Comparison of ENCODE assay signal across 8 cellular contexts in the genomic region with DNA sequence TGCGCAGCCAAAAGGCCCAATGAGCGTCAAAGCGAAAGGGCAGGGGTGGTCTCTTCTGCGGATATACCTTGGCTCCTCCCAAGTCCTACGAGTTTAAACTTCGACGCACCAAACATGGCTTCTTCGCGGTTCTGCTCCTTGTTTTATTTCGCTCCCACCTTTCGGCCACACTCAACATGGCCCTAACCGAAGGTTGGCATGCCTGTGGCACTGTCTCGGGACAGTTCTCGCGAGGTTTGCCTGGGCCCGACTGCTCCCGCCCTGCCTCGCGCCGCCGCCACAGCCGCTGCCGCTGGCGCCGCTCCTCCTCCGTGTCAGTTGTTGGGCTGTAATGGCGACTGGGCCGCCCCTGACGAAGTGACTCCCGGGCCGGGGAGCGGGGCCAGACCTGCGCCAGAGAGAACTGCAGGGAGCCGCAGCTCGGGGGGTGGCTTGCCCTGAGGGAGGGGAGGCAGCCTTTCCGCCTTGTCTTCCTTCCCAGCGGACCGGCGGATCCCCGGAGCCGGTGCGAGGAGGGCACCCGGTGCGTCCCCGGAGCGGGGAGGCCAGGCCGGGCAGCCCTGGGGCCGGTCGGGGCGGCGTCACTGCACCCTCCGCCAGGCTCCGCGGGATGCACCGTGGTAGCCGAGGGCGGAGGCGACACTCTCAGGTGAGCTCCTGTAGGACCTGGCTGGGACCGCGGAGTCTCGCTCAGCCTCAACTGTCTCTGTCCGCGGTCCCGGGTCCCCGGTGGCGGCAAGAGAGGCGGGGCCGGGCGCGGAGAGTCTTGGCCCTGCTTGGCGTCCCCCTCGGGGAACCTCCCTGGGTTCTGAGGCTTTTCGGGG. TPM values are rescaled to one million over a fixed set of nuclear protein-coding genes. Genes with fewer than 3 reads are reported as not detected.
DNase-seq lines count a peak whose midpoint lies in the region; ATAC-seq and TF ChIP-seq lines count a peak whose summit lies in the region.

A gene with protein sequence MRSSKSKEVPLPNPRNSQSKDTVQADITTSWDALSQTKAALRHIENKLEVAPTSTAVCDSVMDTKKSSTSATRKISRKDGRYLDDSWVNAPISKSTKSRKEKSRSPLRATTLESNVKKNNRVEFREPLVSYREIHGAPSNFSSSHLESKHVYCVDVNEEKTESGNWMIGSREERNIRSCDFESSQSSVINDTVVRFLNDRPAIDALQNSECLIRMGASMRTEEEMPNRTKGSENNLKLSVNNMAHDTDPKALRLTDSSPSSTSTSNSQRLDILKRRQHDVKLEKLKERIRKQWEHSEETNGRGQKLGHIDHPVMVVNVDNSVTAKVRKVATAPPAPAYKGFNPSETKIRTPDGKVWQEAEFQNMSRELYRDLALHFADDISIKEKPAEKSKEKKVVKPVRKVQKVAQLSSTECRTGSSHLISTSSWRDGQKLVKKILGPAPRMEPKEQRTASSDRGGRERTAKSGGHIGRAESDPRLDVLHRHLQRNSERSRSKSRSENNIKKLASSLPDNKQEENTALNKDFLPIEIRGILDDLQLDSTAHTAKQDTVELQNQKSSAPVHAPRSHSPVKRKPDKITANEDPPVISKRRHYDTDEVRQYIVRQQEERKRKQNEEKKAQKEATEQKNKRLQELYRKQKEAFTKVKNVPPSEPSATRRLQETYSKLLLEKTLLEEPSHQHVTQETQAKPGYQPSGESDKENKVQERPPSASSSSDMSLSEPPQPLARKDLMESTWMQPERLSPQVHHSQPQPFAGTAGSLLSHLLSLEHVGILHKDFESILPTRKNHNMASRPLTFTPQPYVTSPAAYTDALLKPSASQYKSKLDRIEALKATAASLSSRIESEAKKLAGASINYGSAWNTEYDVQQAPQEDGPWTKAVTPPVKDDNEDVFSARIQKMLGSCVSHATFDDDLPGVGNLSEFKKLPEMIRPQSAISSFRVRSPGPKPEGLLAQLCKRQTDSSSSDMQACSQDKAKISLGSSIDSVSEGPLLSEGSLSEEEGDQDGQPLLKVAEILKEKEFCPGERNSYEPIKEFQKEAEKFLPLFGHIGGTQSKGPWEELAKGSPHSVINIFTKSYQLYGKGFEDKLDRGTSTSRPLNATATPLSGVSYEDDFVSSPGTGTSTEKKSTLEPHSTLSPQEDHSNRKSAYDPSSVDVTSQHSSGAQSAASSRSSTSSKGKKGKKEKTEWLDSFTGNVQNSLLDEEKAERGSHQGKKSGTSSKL (N-terminal part only) (plus strand): TSS at position 317 of the 824 bp plus-strand sequence. CDS start 31,372 bp downstream, outside the sequence.

- no peaks in the 10 kb centered on the region for H3K9me3 Mint-ChIP-seq in activated T-helper 17 cell treated with anti-CD3 and anti-CD28 coated beads, Interleukin-2, amount 50 U/mL, for 72 hours
- no peaks in the 10 kb centered on the region for H3K9me3 Mint-ChIP-seq in naive B cell
- H3K9me3 Mint-ChIP-seq in stimulated activated memory B cell treated with anti-CD40 and anti-IgM and Interleukin-4, amounts not matched to agents 10 μg/mL and 1 μg/mL and 100 μg/mL, for 72 hours: no peaks in the 10 kb centered on the region

- peak within 1 kb of the TSS; percentile 90 for H3K27ac ChIP-seq in RWPE1

- H3K27ac Mint-ChIP-seq in activated T-helper 17 cell treated with anti-CD3 and anti-CD28 coated beads, Interleukin-2, amount 50 U/mL, for 72 hours: peak within 1 kb of the TSS; percentile 89
- peak within 1 kb of the TSS; percentile 79 to 98 (median 92) for H3K27ac Mint-ChIP-seq in naive B cell
- peak within 1 kb of the TSS; percentile 92 for H3K27ac Mint-ChIP-seq in stimulated activated memory B cell treated with anti-CD40 and anti-IgM and Interleukin-4, amounts not matched to agents 10 μg/mL and 1 μg/mL and 100 μg/mL, for 72 hours

- no peaks in the 10 kb centered on the region for H3K36me3 Mint-ChIP-seq in activated T-helper 17 cell treated with anti-CD3 and anti-CD28 coated beads, Interleukin-2, amount 50 U/mL, for 72 hours (ENCODE audit: low read depth)
- H3K36me3 Mint-ChIP-seq in naive B cell: no peaks in the 10 kb centered on the region
- no peaks in the 10 kb centered on the region for H3K36me3 Mint-ChIP-seq in stimulated activated memory B cell treated with anti-CD40 and anti-IgM and Interleukin-4, amounts not matched to agents 10 μg/mL and 1 μg/mL and 100 μg/mL, for 72 hours

- ATAC-seq in activated T-helper 17 cell treated with anti-CD3 and anti-CD28 coated beads, Interleukin-2, amount 50 U/mL, for 72 hours (replicated peaks): peak; percentile 93
- peak; percentile 86 to 87 for ATAC-seq in naive B cell (ENCODE audit: low read depth in 2 of 2)
- ATAC-seq in stimulated activated memory B cell treated with anti-CD40 and anti-IgM and Interleukin-4, amounts not matched to agents 10 μg/mL and 1 μg/mL and 100 μg/mL, for 72 hours: peak; percentile 98

- H3K4me1 Mint-ChIP-seq in activated T-helper 17 cell treated with anti-CD3 and anti-CD28 coated beads, Interleukin-2, amount 50 U/mL, for 72 hours: peaks cover 24% of the 10 kb centered on the region
- peaks cover 38 to 61% (median 47%) of the 10 kb centered on the region in 3 donors for H3K4me1 Mint-ChIP-seq in naive B cell
- H3K4me1 Mint-ChIP-seq in stimulated activated memory B cell treated with anti-CD40 and anti-IgM and Interleukin-4, amounts not matched to agents 10 μg/mL and 1 μg/mL and 100 μg/mL, for 72 hours: peaks cover 52% of the 10 kb centered on the region

- DNase-seq in Daoy (ENCODE audit: low read depth): peak; percentile 100
- peak; percentile 92 for DNase-seq in GOT3 (lab: John Stamatoyannopoulos, UW)
- peak; percentile 98 for DNase-seq in LNCaP clone FGC (ENCODE audit: low read depth)
- peak; percentile 87 for DNase-seq in RWPE1 (ENCODE audit: low spot score)
- DNase-seq in fibroblast of gingiva (ENCODE audit: low read depth): peak; percentile 99
- DNase-seq in naive B cell: peak; percentile 98

- POLR2A ChIA-PET in RWPE1 (lab: Yijun Ruan, JAX; ENCODE audit: low non-redundant PET): no interaction called here

- H3K4me3 Mint-ChIP-seq in activated T-helper 17 cell treated with anti-CD3 and anti-CD28 coated beads, Interleukin-2, amount 50 U/mL, for 72 hours: peak within 1 kb of the TSS; percentile 88
- peak within 1 kb of the TSS; percentile 87 to 97 (median 93) for H3K4me3 Mint-ChIP-seq in naive B cell
- H3K4me3 Mint-ChIP-seq in stimulated activated memory B cell treated with anti-CD40 and anti-IgM and Interleukin-4, amounts not matched to agents 10 μg/mL and 1 μg/mL and 100 μg/mL, for 72 hours: peak within 1 kb of the TSS; percentile 81

- peak within 1 kb of the TSS; percentile 87 for H3K4me3 ChIP-seq in LNCaP clone FGC (ENCODE audit: low read depth, low read length)

- CTCF ChIA-PET in RWPE1 (lab: Yijun Ruan, JAX): no interaction called here

- H3K27me3 Mint-ChIP-seq in activated T-helper 17 cell treated with anti-CD3 and anti-CD28 coated beads, Interleukin-2, amount 50 U/mL, for 72 hours: no peaks in the 10 kb centered on the region
- no peaks in the 10 kb centered on the region for H3K27me3 Mint-ChIP-seq in naive B cell
- no peaks in the 10 kb centered on the region for H3K27me3 Mint-ChIP-seq in stimulated activated memory B cell treated with anti-CD40 and anti-IgM and Interleukin-4, amounts not matched to agents 10 μg/mL and 1 μg/mL and 100 μg/mL, for 72 hours

- TF ChIP-seq CTCF in LNCaP clone FGC (IDR thresholded peaks at IDR 0.05; ENCODE audit: control insufficient read depth, extremely low read depth, insufficient read depth): no peak
- TF ChIP-seq CTCF in RWPE1 (conservative IDR thresholded peaks at IDR 0.05; ENCODE audit: low read depth): no peak

RNA-seq across cellular contexts. Expression of the gene that starts here (rescaled TPM):
- total RNA-seq in Daoy (2014; rRNA removed; shearing (Covaris generic)): 28.7 and 40.6 TPM in 2 replicates
- total RNA-seq in activated T-helper 17 cell treated with anti-CD3 and anti-CD28 coated beads, Interleukin-2, amount 50 U/mL, for 72 hours: 10 to 100 TPM; 52.6 to 61.6 TPM
- 10 to 100 TPM in 5 of 6 donors, 1 to 10 TPM in 1; 5.5 to 78.9 (median 37.0) TPM for polyA plus RNA-seq in naive B cell (ENCODE audit: low read depth in 6 of 6)

Comparison
In these comparisons a context has a peak if more than half of its experiments do, and no peak if none do; other contexts are left out.
1. Peak in every context shown above with its lines: DNase-seq, ATAC-seq, H3K4me3 ChIP-seq and H3K27ac ChIP-seq.